34 cellular contexts compared by ENCODE assay signal in genomic region chrX:130700629-130701028, GRCh38.
"Had no signal": no experiment of that assay in that cellular context is flagged by ENCODE, and none has a peak within 500 bp of the region (broad histone marks: within the 10 kb centered on the region; RNA-seq: fewer than 3 reads in every experiment).

No MANE protein-coding gene starts in this region.

- H3K27me3 Mint-ChIP-seq: activated B cell treated with CpG ODN at 0.5 μM for 24 hours; activated CD4-positive, alpha-beta memory T cell treated with anti-CD3 and anti-CD28 coated beads for 36 hours; activated CD4-positive, alpha-beta T cell treated with anti-CD3 and anti-CD28 coated beads, Interleukin-2, amount 10 ng/mL, durations not matched to agents 24 days and 14 days; activated CD8-positive, alpha-beta T cell treated with anti-CD3 and anti-CD28 coated beads for 36 hours; activated naive CD8-positive, alpha-beta T cell treated with anti-CD3 and anti-CD28 coated beads for 36 hours; activated T-helper 17 cell treated with anti-CD3 and anti-CD28 coated beads, Interleukin-2, amount 50 U/mL, for 72 hours; brain had no signal

- H3K4me1 ChIP-seq: adrenal gland had no signal

- H3K9me3 Mint-ChIP-seq: activated B cell treated with CpG ODN at 0.5 μM for 24 hours; activated CD4-positive, alpha-beta memory T cell treated with anti-CD3 and anti-CD28 coated beads for 36 hours; activated CD4-positive, alpha-beta T cell treated with anti-CD3 and anti-CD28 coated beads, Interleukin-2, amount 10 ng/mL, durations not matched to agents 24 days and 14 days; activated CD8-positive, alpha-beta T cell treated with anti-CD3 and anti-CD28 coated beads for 36 hours; activated naive CD4-positive, alpha-beta T cell treated with anti-CD3 and anti-CD28 coated beads for 36 hours; activated naive CD4-positive, alpha-beta T cell treated with anti-CD3 and anti-CD28 coated beads, Interleukin-2, amount 50 U/mL, for 72 hours; activated naive CD8-positive, alpha-beta T cell treated with anti-CD3 and anti-CD28 coated beads for 36 hours; activated T-cell treated with anti-CD3 and anti-CD28 coated beads, Interleukin-2, amount 50 U/mL, for 4 hours; activated T-cell treated with anti-CD3 and anti-CD28 coated beads, Interleukin-2, amount 50 U/mL, for 72 hours; activated T-helper 1 cell treated with anti-CD3 and anti-CD28 coated beads, Interleukin-12 subunit alpha, Interleukin-12 subunit beta, Interleukin-2, Interleukin-4 antibody, amounts not matched to agents 30 ng/mL and 10 ng/mL and 1 ng/mL, durations not matched to agents 14 hours and 24 hours and 36 hours; activated T-helper 17 cell treated with anti-CD3 and anti-CD28 coated beads, Interleukin-2, amount 50 U/mL, for 72 hours; brain; T-helper 1 cell treated with Interleukin-12 subunit alpha and Interleukin-12 subunit beta and Interleukin-4 antibody, amounts not matched to agents 30 μg/mL and 1 μg/mL, for 36 hours; T-helper 2 cell treated with Interferon-gamma antibody and Interleukin-4, amounts not matched to agents 5 μg/mL and 100 μg/mL, for 36 hours had no signal

- H3K27ac Mint-ChIP-seq: activated B cell treated with CpG ODN at 0.5 μM for 24 hours; activated CD4-positive, alpha-beta memory T cell treated with anti-CD3 and anti-CD28 coated beads for 36 hours; activated CD4-positive, alpha-beta T cell treated with anti-CD3 and anti-CD28 coated beads, Interleukin-2, amount 10 ng/mL, durations not matched to agents 24 days and 14 days; activated CD8-positive, alpha-beta T cell treated with anti-CD3 and anti-CD28 coated beads for 36 hours; activated naive CD4-positive, alpha-beta T cell treated with anti-CD3 and anti-CD28 coated beads for 36 hours; activated naive CD4-positive, alpha-beta T cell treated with anti-CD3 and anti-CD28 coated beads, Interleukin-2, amount 50 U/mL, for 72 hours; activated naive CD8-positive, alpha-beta T cell treated with anti-CD3 and anti-CD28 coated beads for 36 hours; activated T-cell treated with anti-CD3 and anti-CD28 coated beads, Interleukin-2, amount 50 U/mL, for 72 hours; activated T-helper 1 cell treated with anti-CD3 and anti-CD28 coated beads, Interleukin-12 subunit alpha, Interleukin-12 subunit beta, Interleukin-2, Interleukin-4 antibody, amounts not matched to agents 30 ng/mL and 10 ng/mL and 1 ng/mL, durations not matched to agents 14 hours and 24 hours and 36 hours; activated T-helper 17 cell treated with anti-CD3 and anti-CD28 coated beads, Interleukin-2, amount 50 U/mL, for 72 hours; brain; T-helper 1 cell treated with Interleukin-12 subunit alpha and Interleukin-12 subunit beta and Interleukin-4 antibody, amounts not matched to agents 30 μg/mL and 1 μg/mL, for 36 hours; T-helper 2 cell treated with Interferon-gamma antibody and Interleukin-4, amounts not matched to agents 5 μg/mL and 100 μg/mL, for 36 hours had no signal

- H3K36me3 ChIP-seq: adrenal gland, cardiac muscle cell had no signal

- H3K27me3 ChIP-seq: adrenal gland, cardiac muscle cell had no signal

- ATAC-seq: activated CD8-positive, alpha-beta T cell treated with anti-CD3 and anti-CD28 coated beads for 36 hours; activated naive CD4-positive, alpha-beta T cell treated with anti-CD3 and anti-CD28 coated beads, Interleukin-2, amount 50 U/mL, for 72 hours; activated T-cell treated with anti-CD3 and anti-CD28 coated beads, Interleukin-2, amount 50 U/mL, for 4 hours; activated T-cell treated with anti-CD3 and anti-CD28 coated beads, Interleukin-2, amount 50 U/mL, for 72 hours; activated T-helper 17 cell treated with anti-CD3 and anti-CD28 coated beads, Interleukin-2, amount 50 U/mL, for 72 hours had no signal

- DNase-seq: activated B cell treated with CpG ODN at 0.5 μM for 24 hours; activated CD4-positive, alpha-beta memory T cell treated with anti-CD3 and anti-CD28 coated beads for 36 hours; activated CD4-positive, alpha-beta T cell treated with anti-CD3 and anti-CD28 coated beads for 4 hours; activated CD4-positive, alpha-beta T cell treated with anti-CD3 and anti-CD28 coated beads, Interleukin-2, amount 10 ng/mL, durations not matched to agents 24 days and 14 days; activated CD4-positive, alpha-beta T cell treated with anti-CD3 and anti-CD28 coated beads, Interleukin-2, amount 50 U/mL, for 1 hour; activated CD4-positive, alpha-beta T cell treated with anti-CD3 and anti-CD28 coated beads, Interleukin-2, amount 50 U/mL, for 4 hours; activated CD4-positive, CD25-positive, alpha-beta regulatory T cell treated with anti-CD3 and anti-CD28 coated beads, Interleukin-2, amount 50 U/mL, for 72 hours; activated CD8-positive, alpha-beta memory T cell treated with anti-CD3 and anti-CD28 coated beads, Interleukin-2, amount 50 U/mL, for 4 hours; activated CD8-positive, alpha-beta T cell treated with anti-CD3 and anti-CD28 coated beads for 36 hours; activated effector memory CD4-positive, alpha-beta T cell treated with anti-CD3 and anti-CD28 coated beads, Interleukin-2, amount 50 U/mL, for 16 hours; activated gamma-delta T cell treated with Interleukin-2 at 50 U/mL for 16 hours; activated naive CD4-positive, alpha-beta T cell; activated naive CD4-positive, alpha-beta T cell treated with anti-CD3 and anti-CD28 coated beads for 36 hours; activated naive CD4-positive, alpha-beta T cell treated with anti-CD3 and anti-CD28 coated beads, Interleukin-2, amount 50 U/mL, for 16 hours; activated naive CD8-positive, alpha-beta T cell treated with anti-CD3 and anti-CD28 coated beads for 36 hours; activated T-cell treated with anti-CD3 and anti-CD28 coated beads for 4 hours; activated T-cell treated with anti-CD3 and anti-CD28 coated beads, Interleukin-2, amount 50 U/mL, for 1 hour; activated T-cell treated with anti-CD3 and anti-CD28 coated beads, Interleukin-2, amount 50 U/mL, for 4 hours; activated T-cell treated with anti-CD3 and anti-CD28 coated beads, Interleukin-2, amount 50 U/mL, for 72 hours; adrenal gland; amniotic stem cell; aorta; caudate nucleus; T-helper 2 cell; T-helper 9 cell had no signal

- H3K9me3 ChIP-seq: adrenal gland had no signal

- H3K36me3 Mint-ChIP-seq: activated naive CD4-positive, alpha-beta T cell treated with anti-CD3 and anti-CD28 coated beads, Interleukin-2, amount 50 U/mL, for 72 hours; brain had no signal

- H3K4me3 Mint-ChIP-seq: activated B cell treated with CpG ODN at 0.5 μM for 24 hours; activated CD4-positive, alpha-beta memory T cell treated with anti-CD3 and anti-CD28 coated beads for 36 hours; activated CD4-positive, alpha-beta T cell treated with anti-CD3 and anti-CD28 coated beads, Interleukin-2, amount 10 ng/mL, durations not matched to agents 24 days and 14 days; activated CD8-positive, alpha-beta T cell treated with anti-CD3 and anti-CD28 coated beads for 36 hours; activated naive CD4-positive, alpha-beta T cell treated with anti-CD3 and anti-CD28 coated beads for 36 hours; activated naive CD8-positive, alpha-beta T cell treated with anti-CD3 and anti-CD28 coated beads for 36 hours; activated T-cell treated with anti-CD3 and anti-CD28 coated beads, Interleukin-2, amount 50 U/mL, for 4 hours; activated T-cell treated with anti-CD3 and anti-CD28 coated beads, Interleukin-2, amount 50 U/mL, for 72 hours; activated T-helper 1 cell treated with anti-CD3 and anti-CD28 coated beads, Interleukin-12 subunit alpha, Interleukin-12 subunit beta, Interleukin-2, Interleukin-4 antibody, amounts not matched to agents 30 ng/mL and 10 ng/mL and 1 ng/mL, durations not matched to agents 14 hours and 24 hours and 36 hours; activated T-helper 17 cell treated with anti-CD3 and anti-CD28 coated beads, Interleukin-2, amount 50 U/mL, for 72 hours; brain; T-helper 1 cell treated with Interleukin-12 subunit alpha and Interleukin-12 subunit beta and Interleukin-4 antibody, amounts not matched to agents 30 μg/mL and 1 μg/mL, for 36 hours; T-helper 2 cell treated with Interferon-gamma antibody and Interleukin-4, amounts not matched to agents 5 μg/mL and 100 μg/mL, for 36 hours had no signal

- H3K4me3 ChIP-seq: adrenal gland, cardiac muscle cell had no signal

- H3K27ac ChIP-seq: adrenal gland, cardiac muscle cell had no signal

- H3K4me1 Mint-ChIP-seq: activated CD4-positive, alpha-beta T cell treated with anti-CD3 and anti-CD28 coated beads, Interleukin-2, amount 10 ng/mL, durations not matched to agents 24 days and 14 days; activated naive CD8-positive, alpha-beta T cell treated with anti-CD3 and anti-CD28 coated beads for 36 hours; activated T-helper 17 cell treated with anti-CD3 and anti-CD28 coated beads, Interleukin-2, amount 50 U/mL, for 72 hours; brain had no signal

- FAIRE-seq: bronchial epithelial cell, colon had no signal
